Comparison of ENCODE assay signal across 22 cellular contexts in genomic region chr12:115208098-115208497, GRCh38.
"Had no signal": no experiment of that assay in that cellular context is flagged by ENCODE, and none has a peak within 500 bp of the region (broad histone marks: within the 10 kb centered on the region; RNA-seq: fewer than 3 reads in every experiment).

No MANE protein-coding gene starts in this region.

- H3K4me1 ChIP-seq: colonic mucosa, foreskin keratinocyte, lower lobe of right lung, spleen, upper lobe of right lung had no signal

- H3K4me3 ChIP-seq: colonic mucosa, left ventricle myocardium inferior, lower lobe of right lung, mucosa of descending colon, spleen, tibial artery, upper lobe of right lung had no signal

- H3K27ac ChIP-seq: colonic mucosa, foreskin keratinocyte, left ventricle myocardium inferior, lower lobe of right lung, spleen, tibial artery, upper lobe of right lung had no signal

- DNase-seq: colonic mucosa; dermis blood vessel endothelial cell; erythroblast; foreskin keratinocyte; kidney; left cardiac atrium; left ventricle myocardium inferior; lower lobe of right lung; mucosa of descending colon; naive thymus-derived CD8-positive, alpha-beta T cell; posterior cingulate gyrus; spleen; stimulated activated CD4-positive, alpha-beta T cell treated with anti-CD3 and anti-CD28 coated beads, Interleukin-15, amount 100 ng/mL, for 24 hours; stimulated activated CD4-positive, alpha-beta T cell treated with anti-CD3 and anti-CD28 coated beads, Interleukin-1b, Interleukin-23, amount 100 ng/mL, for 48 hours; stimulated activated CD4-positive, alpha-beta T cell treated with anti-CD3 and anti-CD28 coated beads, Interleukin-4, amount 100 ng/mL, for 24 hours; tibial artery; upper lobe of right lung had no signal

- H3K27ac Mint-ChIP-seq: memory B cell; naive thymus-derived CD8-positive, alpha-beta T cell; stimulated activated memory B cell treated with anti-CD40 and anti-IgM and Interleukin-4, amounts not matched to agents 10 μg/mL and 1 μg/mL and 100 μg/mL, for 72 hours; stimulated activated naive CD8-positive, alpha-beta T cell treated with anti-CD3 and anti-CD28 coated beads, Interleukin-15, Interleukin-2, amounts not matched to agents 100 ng/mL and 50 ng/mL, for 24 hours had no signal

- H3K36me3 ChIP-seq: colonic mucosa, left ventricle myocardium inferior, lower lobe of right lung, spleen, tibial artery, upper lobe of right lung had no signal

- H3K4me3 Mint-ChIP-seq: memory B cell; naive thymus-derived CD8-positive, alpha-beta T cell; neural crest cell; stimulated activated memory B cell treated with anti-CD40 and anti-IgM and Interleukin-4, amounts not matched to agents 10 μg/mL and 1 μg/mL and 100 μg/mL, for 72 hours; stimulated activated naive CD8-positive, alpha-beta T cell treated with anti-CD3 and anti-CD28 coated beads, Interleukin-15, Interleukin-2, amounts not matched to agents 100 ng/mL and 50 ng/mL, for 24 hours had no signal

- H3K27me3 ChIP-seq: colonic mucosa, foreskin keratinocyte, spleen, tibial artery, upper lobe of right lung had no signal

- H3K36me3 Mint-ChIP-seq: memory B cell; stimulated activated memory B cell treated with anti-CD40 and anti-IgM and Interleukin-4, amounts not matched to agents 10 μg/mL and 1 μg/mL and 100 μg/mL, for 72 hours had no signal

- H3K4me1 Mint-ChIP-seq: memory B cell; naive thymus-derived CD8-positive, alpha-beta T cell; stimulated activated memory B cell treated with anti-CD40 and anti-IgM and Interleukin-4, amounts not matched to agents 10 μg/mL and 1 μg/mL and 100 μg/mL, for 72 hours had no signal

- ATAC-seq: foreskin keratinocyte; left cardiac atrium; lower lobe of right lung; mucosa of descending colon; naive thymus-derived CD8-positive, alpha-beta T cell; sciatic nerve; stimulated activated memory B cell treated with anti-CD40 and anti-IgM and Interleukin-4, amounts not matched to agents 10 μg/mL and 1 μg/mL and 100 μg/mL, for 72 hours; upper lobe of right lung had no signal

- H3K9me3 ChIP-seq: colonic mucosa, lower lobe of right lung, mucosa of descending colon, tibial artery, upper lobe of right lung had no signal

- H3K27me3 Mint-ChIP-seq: stimulated activated memory B cell treated with anti-CD40 and anti-IgM and Interleukin-4, amounts not matched to agents 10 μg/mL and 1 μg/mL and 100 μg/mL, for 72 hours had no signal
